8 cellular contexts compared by ENCODE assay signal in the genomic region with DNA sequence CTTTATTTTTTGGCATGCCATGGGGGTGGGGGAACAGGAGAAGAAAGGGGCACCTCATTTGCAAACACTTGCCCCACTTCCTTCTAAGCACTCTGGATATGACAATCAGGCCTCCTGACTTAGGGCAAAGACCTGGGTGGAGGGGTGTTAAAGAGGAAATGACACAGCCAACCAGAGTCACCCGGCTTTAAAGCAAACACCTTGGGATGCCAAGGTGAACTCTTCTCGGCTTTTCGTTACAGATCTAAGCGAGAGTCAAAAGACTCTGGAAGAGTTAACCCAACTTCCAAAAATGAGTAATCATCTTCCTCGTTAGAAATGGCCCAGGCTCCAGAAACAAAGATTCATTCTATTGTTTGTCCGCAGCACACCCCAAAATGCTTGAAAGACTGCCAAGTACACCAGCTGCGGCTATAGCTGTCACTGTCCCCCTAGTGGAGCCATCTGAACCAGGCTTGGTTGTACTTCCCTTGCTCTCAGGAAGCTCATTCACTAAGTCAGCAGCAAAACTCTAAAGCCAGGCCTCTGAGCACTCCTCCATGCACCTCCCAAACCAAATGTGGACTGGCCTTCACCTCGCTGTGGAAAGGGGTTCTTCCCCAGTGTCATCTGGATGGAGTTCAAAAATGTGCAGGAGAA. TPM values are rescaled to one million over a fixed set of nuclear protein-coding genes. Genes with fewer than 3 reads are reported as not detected.
DNase-seq lines count a peak whose midpoint lies in the region; ATAC-seq and TF ChIP-seq lines count a peak whose summit lies in the region.

No MANE protein-coding gene starts in this region.

- H3K9ac ChIP-seq in duodenal mucosa (ENCODE audit: low read depth in 1 of 2, low read length in 2 of 2): peak overlapping the region; percentile 14 to 15

- H3K36me3 ChIP-seq in GM06990 (ENCODE audit: control insufficient read depth, insufficient read depth, low read length): no peaks in the 10 kb centered on the region
- H3K36me3 ChIP-seq in duodenal mucosa (ENCODE audit: control insufficient read depth in 1 of 2, insufficient read depth in 2 of 2, low read length in 2 of 2): peaks cover 0 to 12% of the 10 kb centered on the region in 2 donors

- peak; percentile 39 for ATAC-seq in GM21529 (IDR thresholded peaks at IDR 0.05; ENCODE audit: unreplicated experiment)

- peak overlapping the region; percentile 36 for H3K27ac ChIP-seq in duodenal mucosa (ENCODE audit: low read depth, low read length)

- no peaks in the 10 kb centered on the region for H3K27me3 ChIP-seq in GM06990 (replicated peaks; ENCODE audit: control insufficient read depth, insufficient read depth, low read length)
- no peaks in the 10 kb centered on the region for H3K27me3 ChIP-seq in duodenal mucosa (ENCODE audit: control insufficient read depth in 1 of 2, insufficient read depth in 2 of 2, low read length in 2 of 2)

- H3K27ac Mint-ChIP-seq in type B pancreatic cell: no peak overlapping the region

- H3K9me3 Mint-ChIP-seq in type B pancreatic cell: no peaks in the 10 kb centered on the region

- no peaks in the 10 kb centered on the region for H3K36me3 Mint-ChIP-seq in type B pancreatic cell

- H3K4me3 Mint-ChIP-seq in type B pancreatic cell: no peak overlapping the region

- H3K4me1 Mint-ChIP-seq in type B pancreatic cell (ENCODE audit: unreplicated experiment): peaks cover 65% of the 10 kb centered on the region

- DNase-seq in GM06990 (ENCODE audit: extremely low read depth, insufficient read length) (peak; percentile 68), KG1 (lab: John Stamatoyannopoulos, UW) (peak; percentile 78), mucosa of gallbladder (ENCODE audit: low spot score) (peak; percentile 83), type B pancreatic cell (ENCODE audit: extremely low spot score, unreplicated experiment) (no peak), cortex of kidney (lab: John Stamatoyannopoulos, UW) (no peak)
- peak; percentile 71 to 72 for DNase-seq in activated CD4-positive, alpha-beta T cell treated with anti-CD3 and anti-CD28 coated beads for 4 hours

- TF ChIP-seq CTCF in GM06990 (IDR thresholded peaks at IDR 0.05; ENCODE audit: insufficient read depth, low read length, poor library complexity, severe bottlenecking) (peak; percentile 78), type B pancreatic cell (conservative IDR thresholded peaks at IDR 0.05) (peak; percentile 49)

- no peak overlapping the region; the same call in 1 of the 2 replicates for H3K4me3 ChIP-seq in GM06990 (replicated peaks; ENCODE audit: low read depth, low read length)
- peak overlapping the region; percentile 29 to 32 for H3K4me3 ChIP-seq in duodenal mucosa (ENCODE audit: low read depth in 1 of 2, low read length in 2 of 2)

- H3K9me3 ChIP-seq in duodenal mucosa (ENCODE audit: control insufficient read depth in 1 of 2, low read length in 2 of 2): no peaks in the 10 kb centered on the region

- H3K4me1 ChIP-seq in duodenal mucosa (ENCODE audit: control insufficient read depth in 1 of 2, insufficient read depth in 2 of 2, low read length in 2 of 2): peaks cover 70 to 71% of the 10 kb centered on the region in 2 donors

- no peaks in the 10 kb centered on the region for H3K27me3 Mint-ChIP-seq in type B pancreatic cell

RNA-seq across cellular contexts. Expression of a gene that starts 24.8 kb away (rescaled TPM):
- total RNA-seq in mucosa of gallbladder (27.1 TPM), type B pancreatic cell (ENCODE audit: low replicate concordance) (25.9 and 35.9 TPM in 2 replicates)

Comparison
In these comparisons a context has a peak if more than half of its experiments do, and no peak if none do; other contexts are left out.
1. DNase-seq: peak in GM06990 (single experiment), KG1 (single experiment), activated CD4-positive, alpha-beta T cell treated with anti-CD3 and anti-CD28 coated beads for 4 hours (2 of 2) and mucosa of gallbladder (single experiment); none in type B pancreatic cell (single experiment) and cortex of kidney (single experiment).